ENCODE assay signal across 9 cellular contexts in the genomic region with DNA sequence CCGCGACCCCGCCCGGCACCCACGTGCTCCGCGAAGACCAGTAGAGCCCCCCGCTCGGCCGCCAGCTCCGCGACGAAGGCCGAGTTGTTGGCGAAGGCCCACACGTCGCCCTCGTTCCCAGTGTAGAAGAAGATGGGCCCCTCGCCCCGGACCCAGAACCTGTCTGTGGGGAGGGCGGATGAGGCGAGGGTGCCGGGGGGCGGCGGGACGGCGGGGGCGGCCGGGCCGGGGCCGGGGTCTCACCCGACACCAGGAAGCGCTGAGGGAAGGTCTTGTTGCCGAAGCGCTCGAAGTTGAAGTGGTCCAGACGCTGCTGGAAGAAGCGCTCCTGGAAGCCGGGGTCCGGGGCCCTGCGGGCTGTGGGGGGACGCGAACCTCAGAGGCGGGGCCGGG. TPM values are rescaled to one million over a fixed set of nuclear protein-coding genes. Genes with fewer than 3 reads are reported as not detected.
DNase-seq lines count a peak whose midpoint lies in the region; ATAC-seq, FAIRE-seq and TF ChIP-seq lines count a peak whose summit lies in the region.
"Had no signal": no experiment of that assay in that cellular context is flagged by ENCODE, and none has a peak within 500 bp of the region (broad histone marks: within the 10 kb centered on the region; RNA-seq: fewer than 3 reads in every experiment).

No MANE protein-coding gene starts in this region.

- H2BK15ac ChIP-seq in H9 (ENCODE audit: low read depth, low read length) = no peak overlapping the region

- H3T11ph ChIP-seq in H9 (ENCODE audit: low read length) = no peak overlapping the region

- no peaks in the 10 kb centered on the region for H3K79me2 ChIP-seq in H9 (ENCODE audit: insufficient read depth, low read length)

- POLR2A ChIA-PET in BJ (lab: Charles Lee) = no interaction called here
- POLR2A ChIA-PET in activated CD8-positive, alpha-beta T cell treated with anti-CD3 and anti-CD28 coated beads, Interleukin-2, amount 10 ng/mL, durations not matched to agents 7 days and 5 days (lab: Charles Lee) = interaction anchor here (0.6 to 2.3 kb wide), 4 partner anchors 18 to 126 kb away, joined by 3 to 11 read pairs (median 6); a partner anchor contains a TSS

- no peak overlapping the region for H3K27ac ChIP-seq in H9 (ENCODE audit: insufficient read length, low read depth, low read length)
- peak overlapping the region; percentile 18 for H3K27ac ChIP-seq in layer of hippocampus (ENCODE audit: low read depth, low read length)
- H3K27ac ChIP-seq in urinary bladder (ENCODE audit: low read depth) = no peak overlapping the region

- H2BK120ac ChIP-seq in H9 (ENCODE audit: low read depth, low read length, poor library complexity, severe bottlenecking) = no peak overlapping the region

- H3K56ac ChIP-seq in H9 (ENCODE audit: insufficient read length, low read depth, low read length) = no peak overlapping the region

- no peak overlapping the region for H2BK5ac ChIP-seq in H9 (ENCODE audit: insufficient read length, low read length)

- peaks cover 13% of the 10 kb centered on the region for H3K36me3 ChIP-seq in BJ (ENCODE audit: control insufficient read depth, insufficient read depth, low read length)
- no peaks in the 10 kb centered on the region for H3K36me3 ChIP-seq in urinary bladder (ENCODE audit: insufficient read depth)

- H4K20me1 ChIP-seq in H9 (ENCODE audit: control insufficient read depth, insufficient read depth, insufficient read length) = no peaks in the 10 kb centered on the region

- H3K18ac ChIP-seq in H9 (ENCODE audit: insufficient read length, low read depth, low read length) = no peak overlapping the region

- H3K23ac ChIP-seq in H9 (ENCODE audit: insufficient read length, low read depth, low read length) = no peak overlapping the region

- no peaks in the 10 kb centered on the region for H3K4me1 Mint-ChIP-seq in H9
- H3K4me1 Mint-ChIP-seq in activated CD8-positive, alpha-beta T cell treated with anti-CD3 and anti-CD28 coated beads, Interleukin-2, amount 10 ng/mL, durations not matched to agents 7 days and 5 days (ENCODE audit: low read depth) = peaks cover 11% of the 10 kb centered on the region

- H4K5ac ChIP-seq in H9 (ENCODE audit: insufficient read length, low read depth, low read length) = no peak overlapping the region

- no CpG with 5 or more reads among the region's 45 CpGs for WGBS in H9 (ENCODE audit: extremely low coverage, insufficient read length, low lambda C conversion rate)
- WGBS in urinary bladder = 2% methylated on average over 45 of the region's 45 CpGs

- H3K4me1 ChIP-seq in H9 (ENCODE audit: insufficient read depth, low read length) (no peaks in the 10 kb centered on the region), urinary bladder (ENCODE audit: insufficient read depth) (no peaks in the 10 kb centered on the region)

- no peak overlapping the region for H3K27ac Mint-ChIP-seq in H9
- H3K27ac Mint-ChIP-seq in activated CD8-positive, alpha-beta T cell treated with anti-CD3 and anti-CD28 coated beads, Interleukin-2, amount 10 ng/mL, durations not matched to agents 7 days and 5 days = peak overlapping the region; percentile 64

- no peak for DNase-seq in BJ (ENCODE audit: low read depth)
- no peak for DNase-seq in H9
- DNase-seq in activated CD8-positive, alpha-beta T cell treated with anti-CD3 and anti-CD28 coated beads, Interleukin-2, amount 10 ng/mL, durations not matched to agents 7 days and 5 days = no peak
- no peak for DNase-seq in H54 (ENCODE audit: insufficient read length, low spot score)

- H3K27me3 ChIP-seq in BJ (ENCODE audit: control insufficient read depth, insufficient read depth, low read length) (no peaks in the 10 kb centered on the region), H9 (ENCODE audit: insufficient read depth, low read length) (peaks cover 4% of the 10 kb centered on the region; the same call in 1 of the 2 replicates), layer of hippocampus (ENCODE audit: control insufficient read depth, insufficient read depth, low read length) (no peaks in the 10 kb centered on the region)

- no peak overlapping the region for H3K9ac ChIP-seq in H9 (ENCODE audit: extremely low read depth, insufficient read length, low read length)

- no peak overlapping the region for H4K91ac ChIP-seq in H9 (ENCODE audit: insufficient read length, low read depth, low read length)

- H2AFZ ChIP-seq in H9 (ENCODE audit: low read length) = no peak overlapping the region

- H3K9me3 ChIP-seq in H9 (ENCODE audit: control insufficient read depth, low read depth, low read length) = no peaks in the 10 kb centered on the region

- no peaks in the 10 kb centered on the region for H3K23me2 ChIP-seq in H9 (ENCODE audit: insufficient read length, low read depth, low read length, poor library complexity, severe bottlenecking)

- H3K27me3 Mint-ChIP-seq in H9 (ENCODE audit: low read depth) = peaks cover 43% of the 10 kb centered on the region
- H3K27me3 Mint-ChIP-seq in activated CD8-positive, alpha-beta T cell treated with anti-CD3 and anti-CD28 coated beads, Interleukin-2, amount 10 ng/mL, durations not matched to agents 7 days and 5 days (ENCODE audit: low read depth) = no peaks in the 10 kb centered on the region

- no peak overlapping the region for H2BK12ac ChIP-seq in H9 (ENCODE audit: insufficient read length, low read depth, low read length)

- no peak for TF ChIP-seq POLR2A in H54 (IDR thresholded peaks at IDR 0.05; ENCODE audit: low read depth, low read length)

- no peak for TF ChIP-seq CTCF in BJ (IDR thresholded peaks at IDR 0.05; ENCODE audit: insufficient read depth, low read depth, low read length)
- TF ChIP-seq CTCF in H9 (conservative IDR thresholded peaks at IDR 0.05) = no peak

- H3K36me3 Mint-ChIP-seq in H9 (ENCODE audit: insufficient read depth in 1 of 3, low read depth in 3 of 3) = peaks cover 0 to 2% (median 0%) of the 10 kb centered on the region in 3 experiments; a peak in 1 of 7 replicates
- H3K36me3 Mint-ChIP-seq in activated CD8-positive, alpha-beta T cell treated with anti-CD3 and anti-CD28 coated beads, Interleukin-2, amount 10 ng/mL, durations not matched to agents 7 days and 5 days (ENCODE audit: low read depth) = peaks cover 8% of the 10 kb centered on the region

- no peak for FAIRE-seq in H54 (lab: Jason Lieb, UNC)
- FAIRE-seq: islet of Langerhans had no signal

- CTCF ChIA-PET in BJ (lab: Yijun Ruan, JAX) = interaction anchor here (0.6 to 2.2 kb wide), 4 partner anchors 22 to 123 kb away, joined by 3 to 12 read pairs (median 6); a partner anchor contains a TSS
- CTCF ChIA-PET in activated CD8-positive, alpha-beta T cell treated with anti-CD3 and anti-CD28 coated beads, Interleukin-2, amount 10 ng/mL, durations not matched to agents 7 days and 5 days (lab: Charles Lee) = interaction anchor here (1.0 to 3.4 kb wide), 7 partner anchors 18 to 122 kb away, joined by 3 to 18 read pairs (median 3); a partner anchor contains a TSS

- ATAC-seq in activated CD8-positive, alpha-beta T cell treated with anti-CD3 and anti-CD28 coated beads, Interleukin-2, amount 10 ng/mL, durations not matched to agents 7 days and 5 days = peak; percentile 22
- no peak for ATAC-seq in HG03025 (IDR thresholded peaks at IDR 0.05; ENCODE audit: low FRiP score, unreplicated experiment)
- no peak for ATAC-seq in HG03442 (IDR thresholded peaks at IDR 0.05; ENCODE audit: unreplicated experiment)

- no peak overlapping the region for H3K14ac ChIP-seq in H9 (ENCODE audit: insufficient read depth, low read length)

- H4K8ac ChIP-seq in H9 (replicated peaks; ENCODE audit: insufficient read length, low read depth, low read length) = no peak overlapping the region

- H3K4ac ChIP-seq in H9 (ENCODE audit: low read depth, low read length) = no peak overlapping the region

- H2AK5ac ChIP-seq in H9 (ENCODE audit: insufficient read length, low read length) = no peak overlapping the region

- H3K79me1 ChIP-seq in H9 (ENCODE audit: insufficient read depth, low read depth, low read length, poor library complexity, severe bottlenecking) = no peaks in the 10 kb centered on the region

- peaks cover 0 to under 1% of the 10 kb centered on the region in 2 experiments; a peak in 1 of 5 replicates for H3K9me3 Mint-ChIP-seq in H9
- H3K9me3 Mint-ChIP-seq in activated CD8-positive, alpha-beta T cell treated with anti-CD3 and anti-CD28 coated beads, Interleukin-2, amount 10 ng/mL, durations not matched to agents 7 days and 5 days (ENCODE audit: insufficient read depth) = no peaks in the 10 kb centered on the region

- H3K4me2 ChIP-seq in H9 (ENCODE audit: insufficient read depth, insufficient read length, low read length) = no peak overlapping the region

- H3K4me3 ChIP-seq in BJ (ENCODE audit: low read depth, low read length) (peak overlapping the region; percentile 66), urinary bladder (ENCODE audit: low read depth, low read length) (peak overlapping the region; percentile 86)

- peak overlapping the region; percentile 34 to 55; a peak in 2 of 5 replicates for H3K4me3 Mint-ChIP-seq in H9
- peak overlapping the region; percentile 60 for H3K4me3 Mint-ChIP-seq in activated CD8-positive, alpha-beta T cell treated with anti-CD3 and anti-CD28 coated beads, Interleukin-2, amount 10 ng/mL, durations not matched to agents 7 days and 5 days

- no peak overlapping the region for H2BK20ac ChIP-seq in H9 (ENCODE audit: low read depth, low read length, poor library complexity, severe bottlenecking)

RNA-seq across cellular contexts. Expression of a gene that starts 0.3 kb away (rescaled TPM):
- polyA plus RNA-seq in BJ (2011; rRNA removed) (66.7 and 94.4 TPM in 2 replicates), urinary bladder (162 TPM)
- polyA minus RNA-seq in BJ (2011; rRNA and poly(A)+ RNA removed) = 35.7 and 70.8 TPM in 2 replicates
- total RNA-seq in H9 (2021) (27.3 and 29.4 TPM in 2 replicates), urinary bladder (18.5 TPM)
- 100 to 1,000 TPM; 248 TPM for total RNA-seq in activated CD8-positive, alpha-beta T cell treated with anti-CD3 and anti-CD28 coated beads, Interleukin-2, amount 10 ng/mL, durations not matched to agents 7 days and 5 days

RNA-seq across cellular contexts. Expression of a gene that starts 24.7 kb away (rescaled TPM):
- polyA plus RNA-seq in BJ (2011; rRNA removed) = 0.04 and 0.10 TPM in 2 replicates
- polyA minus RNA-seq in BJ (2011; rRNA and poly(A)+ RNA removed) = 0.10 and 0.66 TPM in 2 replicates
- total RNA-seq in H9 (2021) = 2.0 and 2.9 TPM in 2 replicates
- not detected for total RNA-seq in activated CD8-positive, alpha-beta T cell treated with anti-CD3 and anti-CD28 coated beads, Interleukin-2, amount 10 ng/mL, durations not matched to agents 7 days and 5 days
- total RNA-seq in urinary bladder = 0.26 TPM
- 0.18 TPM for polyA plus RNA-seq in urinary bladder

RNA-seq across cellular contexts. Expression of a gene that starts 27.4 kb away (rescaled TPM):
- polyA plus RNA-seq in BJ (2011; rRNA removed) (53.0 and 80.0 TPM in 2 replicates), urinary bladder (38.5 TPM)
- polyA minus RNA-seq in BJ (2011; rRNA and poly(A)+ RNA removed) = 37.3 and 50.3 TPM in 2 replicates
- total RNA-seq in H9 (2021) (32.7 and 34.9 TPM in 2 replicates), urinary bladder (29.1 TPM)
- 10 to 100 TPM; 42.2 to 49.2 TPM for total RNA-seq in activated CD8-positive, alpha-beta T cell treated with anti-CD3 and anti-CD28 coated beads, Interleukin-2, amount 10 ng/mL, durations not matched to agents 7 days and 5 days

RNA-seq across cellular contexts. Expression of a gene that starts 36.9 kb away (rescaled TPM):
- 2.8 and 5.6 TPM in 2 replicates for polyA plus RNA-seq in BJ (2011; rRNA removed)
- 2.6 and 3.0 TPM in 2 replicates for polyA minus RNA-seq in BJ (2011; rRNA and poly(A)+ RNA removed)
- total RNA-seq in H9 (2021) = 5.6 and 6.6 TPM in 2 replicates
- 10 to 100 TPM; 63.1 to 66.8 TPM for total RNA-seq in activated CD8-positive, alpha-beta T cell treated with anti-CD3 and anti-CD28 coated beads, Interleukin-2, amount 10 ng/mL, durations not matched to agents 7 days and 5 days
- total RNA-seq in urinary bladder = 4.0 TPM
- 11.5 TPM for polyA plus RNA-seq in urinary bladder

RNA-seq across cellular contexts. Expression of a gene that starts 43.9 kb away (rescaled TPM):
- polyA plus RNA-seq in BJ (2011; rRNA removed) (5.1 and 8.6 TPM in 2 replicates), urinary bladder (0.63 TPM)
- 3.0 and 3.2 TPM in 2 replicates for polyA minus RNA-seq in BJ (2011; rRNA and poly(A)+ RNA removed)
- total RNA-seq in H9 (2021) (29.8 and 30.0 TPM in 2 replicates), urinary bladder (3.2 TPM)
- 10 to 100 TPM; 56.8 to 57.0 TPM for total RNA-seq in activated CD8-positive, alpha-beta T cell treated with anti-CD3 and anti-CD28 coated beads, Interleukin-2, amount 10 ng/mL, durations not matched to agents 7 days and 5 days
